ENCODE assay signal across 18 cellular contexts in genomic region chr6:166493427-166494100, GRCh38.
DNase-seq lines count a peak whose midpoint lies in the region; ATAC-seq and TF ChIP-seq lines count a peak whose summit lies in the region.
"Had no signal": no experiment of that assay in that cellular context is flagged by ENCODE, and none has a peak within 500 bp of the region (broad histone marks: within the 10 kb centered on the region; RNA-seq: fewer than 3 reads in every experiment).

No MANE protein-coding gene starts in this region.

- H3K4ac ChIP-seq in neuronal stem cell (ENCODE audit: low read length) = no peak overlapping the region

- H2BK5ac ChIP-seq in neuronal stem cell (ENCODE audit: low read length) = no peak overlapping the region

- H2BK15ac ChIP-seq in neuronal stem cell (ENCODE audit: low read length) = no peak overlapping the region

- H3K4me1 Mint-ChIP-seq in endodermal cell (peaks cover 4% of the 10 kb centered on the region), HFFc6 (ENCODE audit: low read depth) (no peaks in the 10 kb centered on the region)
- H3K4me1 Mint-ChIP-seq in activated CD4-positive, alpha-beta memory T cell treated with anti-CD3 and anti-CD28 coated beads for 36 hours (ENCODE audit: low read depth) = peaks cover 18% of the 10 kb centered on the region

- H2AK5ac ChIP-seq in neuronal stem cell (ENCODE audit: low read depth, low read length) = no peak overlapping the region

- H3K4me3 ChIP-seq in right atrium auricular region = no peak overlapping the region
- H3K4me3 ChIP-seq in endodermal cell (ENCODE audit: low read length) = no peak overlapping the region
- H3K4me3 ChIP-seq in neuronal stem cell (ENCODE audit: low read length in 2 of 2) = no peak overlapping the region
- no peak overlapping the region for H3K4me3 ChIP-seq in mucosa of descending colon
- H3K4me3 ChIP-seq: GM12878 had no signal

- H4K8ac ChIP-seq in neuronal stem cell (ENCODE audit: low read depth, low read length) = no peak overlapping the region

- no peaks in the 10 kb centered on the region for H3K79me1 ChIP-seq in neuronal stem cell (ENCODE audit: low read depth, low read length)

- no peak overlapping the region for H4K91ac ChIP-seq in neuronal stem cell (ENCODE audit: low read depth, low read length, poor library complexity)

- no peaks in the 10 kb centered on the region for H3K9me3 Mint-ChIP-seq in endodermal cell
- no peaks in the 10 kb centered on the region; the same call in 1 of the 2 replicates for H3K9me3 Mint-ChIP-seq in HFFc6
- H3K9me3 Mint-ChIP-seq in activated CD4-positive, alpha-beta memory T cell treated with anti-CD3 and anti-CD28 coated beads for 36 hours = no peaks in the 10 kb centered on the region
- H3K9me3 Mint-ChIP-seq: CD4-positive, alpha-beta T cell; H9; IgD-negative memory B cell had no signal

- TF ChIP-seq CTCF in right atrium auricular region (IDR thresholded peaks at IDR 0.05) (no peak), endodermal cell (conservative IDR thresholded peaks at IDR 0.05) (no peak), HFFc6 (IDR thresholded peaks at IDR 0.05) (no peak), mucosa of descending colon (IDR thresholded peaks at IDR 0.05) (no peak)

- no peak overlapping the region for H3K14ac ChIP-seq in neuronal stem cell (ENCODE audit: low read length)

- ATAC-seq in Right ventricle myocardium inferior (no peak), mucosa of descending colon (no peak)
- ATAC-seq: GM12878 had no signal

- H3K27me3 ChIP-seq in right atrium auricular region = no peaks in the 10 kb centered on the region
- H3K27me3 ChIP-seq in endodermal cell (ENCODE audit: control insufficient read depth, insufficient read depth, low read length, poor library complexity, severe bottlenecking) = no peaks in the 10 kb centered on the region
- no peaks in the 10 kb centered on the region for H3K27me3 ChIP-seq in neuronal stem cell (ENCODE audit: control insufficient read depth in 3 of 3, insufficient read depth in 3 of 3, low read depth in 1 of 3, low read length in 3 of 3)

- H3K36me3 ChIP-seq in right atrium auricular region (peaks cover 20% of the 10 kb centered on the region), endodermal cell (ENCODE audit: control insufficient read depth, insufficient read depth, low read length) (no peaks in the 10 kb centered on the region), neuronal stem cell (replicated peaks in 1 of 2; ENCODE audit: control insufficient read depth in 2 of 2, insufficient read depth in 2 of 2, low read length in 2 of 2) (peaks cover 4 to 62% of the 10 kb centered on the region in 2 donors), mucosa of descending colon (ENCODE audit: low read depth) (no peaks in the 10 kb centered on the region)

- peak overlapping the region; percentile 41 for H3K18ac ChIP-seq in neuronal stem cell (ENCODE audit: low read length)

- H3K27ac ChIP-seq in right atrium auricular region (no peak overlapping the region), endodermal cell (ENCODE audit: low read depth, low read length) (no peak overlapping the region), neuronal stem cell (replicated peaks; ENCODE audit: low read length) (no peak overlapping the region), substantia nigra (ENCODE audit: low read depth, low read length, poor library complexity, severe bottlenecking) (no peak overlapping the region)
- H3K27ac ChIP-seq: 22Rv1 had no signal

- WGBS in endodermal cell (ENCODE audit: insufficient coverage in 1 of 2, insufficient read length in 1 of 2), 2 experiments = 94 to 97% methylated on average over 15 to 21 of the region's 21 CpGs
- no CpG with 5 or more reads among the region's 21 CpGs for WGBS in neuronal stem cell (ENCODE audit: extremely low coverage in 2 of 2, insufficient read length in 2 of 2, insufficient replicate concordance in 1 of 2), 2 donors

- H3K36me3 Mint-ChIP-seq in endodermal cell (ENCODE audit: low read depth) = peaks cover 17% of the 10 kb centered on the region
- H3K36me3 Mint-ChIP-seq in HFFc6 (ENCODE audit: low read depth) = no peaks in the 10 kb centered on the region
- H3K36me3 Mint-ChIP-seq in activated CD4-positive, alpha-beta memory T cell treated with anti-CD3 and anti-CD28 coated beads for 36 hours = no peaks in the 10 kb centered on the region

- H2BK120ac ChIP-seq in neuronal stem cell (ENCODE audit: low read depth, low read length) = no peak overlapping the region

- peaks cover 0 to 3% of the 10 kb centered on the region in 2 donors for H3K4me1 ChIP-seq in right atrium auricular region
- no peaks in the 10 kb centered on the region for H3K4me1 ChIP-seq in endodermal cell (ENCODE audit: control insufficient read depth, insufficient read depth, low read length)
- H3K4me1 ChIP-seq in neuronal stem cell (ENCODE audit: control insufficient read depth in 2 of 2, insufficient read depth in 1 of 2, low read depth in 1 of 2, low read length in 2 of 2) = peaks cover 15 to 19% of the 10 kb centered on the region in 2 donors
- no peaks in the 10 kb centered on the region for H3K4me1 ChIP-seq in mucosa of descending colon (ENCODE audit: low read depth)

- H3K4me3 Mint-ChIP-seq in endodermal cell (no peak overlapping the region), HFFc6 (no peak overlapping the region)
- no peak overlapping the region for H3K4me3 Mint-ChIP-seq in activated CD4-positive, alpha-beta memory T cell treated with anti-CD3 and anti-CD28 coated beads for 36 hours
- H3K4me3 Mint-ChIP-seq: CD4-positive, alpha-beta T cell; H9; IgD-negative memory B cell had no signal

- peak overlapping the region; percentile 56 for H3K23ac ChIP-seq in neuronal stem cell (ENCODE audit: low read depth, low read length, poor library complexity)

- H2BK12ac ChIP-seq in neuronal stem cell (ENCODE audit: low read length) = no peak overlapping the region

- no peak overlapping the region for H3K4me2 ChIP-seq in neuronal stem cell (ENCODE audit: insufficient read depth, low read length, poor library complexity, severe bottlenecking)

- CTCF ChIA-PET in activated CD4-positive, alpha-beta memory T cell treated with anti-CD3 and anti-CD28 coated beads for 36 hours (lab: Charles Lee) = no interaction called here

- no peaks in the 10 kb centered on the region for H3K9me3 ChIP-seq in right atrium auricular region
- no peaks in the 10 kb centered on the region for H3K9me3 ChIP-seq in endodermal cell (ENCODE audit: control insufficient read depth, low read length)
- H3K9me3 ChIP-seq in neuronal stem cell (replicated peaks in 1 of 2; ENCODE audit: control insufficient read depth in 2 of 2, insufficient read depth in 1 of 2, low read depth in 1 of 2, low read length in 2 of 2) = no peaks in the 10 kb centered on the region
- H3K9me3 ChIP-seq in mucosa of descending colon = no peaks in the 10 kb centered on the region

- DNase-seq in Right ventricle myocardium inferior (ENCODE audit: missing footprints) = peak; percentile 55
- no peak for DNase-seq in right atrium auricular region (ENCODE audit: low spot score)
- DNase-seq in endodermal cell = no peak
- DNase-seq in neuronal stem cell (ENCODE audit: low spot score) = no peak
- no peak for DNase-seq in HFFc6
- no peak for DNase-seq in substantia nigra (lab: John Stamatoyannopoulos, UW)
- no peak for DNase-seq in activated CD4-positive, alpha-beta memory T cell treated with anti-CD3 and anti-CD28 coated beads for 36 hours
- no peak for DNase-seq in mucosa of descending colon
- DNase-seq: AML-193; C1 segment of cervical spinal cord; Calu3; CD4-positive, alpha-beta T cell; DMS79; GOT3; H9 had no signal

- POLR2A ChIA-PET in activated CD4-positive, alpha-beta memory T cell treated with anti-CD3 and anti-CD28 coated beads for 36 hours (lab: Charles Lee) = no interaction called here

- peak overlapping the region; percentile 26 for H3K27ac Mint-ChIP-seq in endodermal cell
- H3K27ac Mint-ChIP-seq in HFFc6 = no peak overlapping the region
- H3K27ac Mint-ChIP-seq in activated CD4-positive, alpha-beta memory T cell treated with anti-CD3 and anti-CD28 coated beads for 36 hours = no peak overlapping the region
- H3K27ac Mint-ChIP-seq: CD4-positive, alpha-beta T cell had no signal

- no peak overlapping the region for H2AFZ ChIP-seq in neuronal stem cell (ENCODE audit: low read length)

- intact Hi-C loops in Right ventricle myocardium inferior (cut with DNase I) = no loop called here
- intact Hi-C loops in activated CD4-positive, alpha-beta memory T cell treated with anti-CD3 and anti-CD28 coated beads for 36 hours (cut with micrococcal nuclease) = no loop called here
- intact Hi-C loops in mucosa of descending colon (cut with DNase I, micrococcal nuclease) = no loop called here

- H3K9ac ChIP-seq in endodermal cell (ENCODE audit: extremely low read depth, low read length, poor library complexity, severe bottlenecking) (no peak overlapping the region), neuronal stem cell (ENCODE audit: low read depth, low read length, poor library complexity) (no peak overlapping the region)

- no peaks in the 10 kb centered on the region for H3K27me3 Mint-ChIP-seq in endodermal cell (ENCODE audit: insufficient read depth)
- no peaks in the 10 kb centered on the region for H3K27me3 Mint-ChIP-seq in HFFc6 (ENCODE audit: insufficient read depth)
- no peaks in the 10 kb centered on the region for H3K27me3 Mint-ChIP-seq in activated CD4-positive, alpha-beta memory T cell treated with anti-CD3 and anti-CD28 coated beads for 36 hours
- H3K27me3 Mint-ChIP-seq: CD4-positive, alpha-beta T cell had no signal
